ENCODE assay signal across 14 cellular contexts in genomic region chr11:111814567-111814966, GRCh38. TPM values are rescaled to one million over a fixed set of nuclear protein-coding genes. Genes with fewer than 3 reads are reported as not detected.
DNase-seq lines count a peak whose midpoint lies in the region; ATAC-seq, FAIRE-seq and TF ChIP-seq lines count a peak whose summit lies in the region.
"Had no signal": no experiment of that assay in that cellular context is flagged by ENCODE, and none has a peak within 500 bp of the region (broad histone marks: within the 10 kb centered on the region; RNA-seq: fewer than 3 reads in every experiment).

No MANE protein-coding gene starts in this region.

- FAIRE-seq in urothelium cell line (lab: Jason Lieb, UNC) = no peak

- H2AFZ ChIP-seq in Karpas-422 (ENCODE audit: low read length) (0 out of 2 replicates have a peak overlapping the region, but pooled peaks have one; percentile 0), osteoblast (ENCODE audit: low read length) (no peak overlapping the region)

- H4K20me1 ChIP-seq in Karpas-422 (ENCODE audit: insufficient read depth, low read depth, low read length) (no peaks in the 10 kb centered on the region), osteoblast (ENCODE audit: insufficient read depth, low read length) (no peaks in the 10 kb centered on the region)

- no peak overlapping the region for H3K27ac ChIP-seq in Karpas-422 (ENCODE audit: low read length)
- peak overlapping the region; percentile 60 for H3K27ac ChIP-seq in osteoblast (ENCODE audit: low read depth, low read length)
- H3K27ac ChIP-seq: HL-60 had no signal

- CTCF ChIA-PET in AG04449 (lab: Yijun Ruan, JAX) = interaction anchor here (1.2 kb wide), 1 partner anchor 210 kb away, joined by 3 read pairs; no protein-coding TSS in a partner anchor

- no peak overlapping the region for H3K9ac ChIP-seq in Karpas-422 (ENCODE audit: low read length)

- no peaks in the 10 kb centered on the region for H3K36me3 ChIP-seq in Karpas-422 (ENCODE audit: insufficient read depth, low read length)
- H3K36me3 ChIP-seq in osteoblast (ENCODE audit: insufficient read depth, low read length) = peaks cover 2% of the 10 kb centered on the region
- H3K36me3 ChIP-seq in H7 (replicated peaks; ENCODE audit: control insufficient read depth, insufficient read depth, low read length) = no peaks in the 10 kb centered on the region

- H3K27me3 ChIP-seq in Karpas-422 (ENCODE audit: low read length) (no peaks in the 10 kb centered on the region), osteoblast (ENCODE audit: insufficient read depth, low read length) (no peaks in the 10 kb centered on the region), H7 (ENCODE audit: control insufficient read depth, insufficient read depth, low read length) (no peaks in the 10 kb centered on the region)

- no peaks in the 10 kb centered on the region for H3K9me2 ChIP-seq in Karpas-422 (replicated peaks; ENCODE audit: insufficient read depth, low read length)

- ATAC-seq in HG02938 (IDR thresholded peaks at IDR 0.05; ENCODE audit: unreplicated experiment) = no peak
- ATAC-seq in GM18505 (IDR thresholded peaks at IDR 0.05; ENCODE audit: unreplicated experiment) = no peak
- ATAC-seq: T-cell had no signal

- H3K4me1 ChIP-seq in Karpas-422 (ENCODE audit: low read length) (no peaks in the 10 kb centered on the region), osteoblast (ENCODE audit: insufficient read depth, low read length) (peaks cover 17% of the 10 kb centered on the region)

- no peaks in the 10 kb centered on the region for H3K79me2 ChIP-seq in Karpas-422 (ENCODE audit: low read length)
- H3K79me2 ChIP-seq in osteoblast (ENCODE audit: insufficient read depth, low read length) = no peaks in the 10 kb centered on the region

- no peak overlapping the region for H3K4me2 ChIP-seq in Karpas-422 (ENCODE audit: low read depth, low read length, poor library complexity, severe bottlenecking)
- no peak overlapping the region for H3K4me2 ChIP-seq in osteoblast (ENCODE audit: insufficient read depth, low read length)

- TF ChIP-seq CTCF in AG04449 (IDR thresholded peaks at IDR 0.05; ENCODE audit: insufficient read depth, low read length, missing control alignments) = no peak
- no peak for TF ChIP-seq CTCF in osteoblast (IDR thresholded peaks at IDR 0.05; ENCODE audit: extremely low read depth, low read depth, low read length)

- POLR2A ChIA-PET in AG04449 (lab: Yijun Ruan, JAX) = interaction anchor here (0.5 kb wide), 1 partner anchor 48 kb away, joined by 3 read pairs; no protein-coding TSS in a partner anchor

- H3K9me3 ChIP-seq in Karpas-422 (ENCODE audit: low read length) = no peaks in the 10 kb centered on the region
- H3K9me3 ChIP-seq in osteoblast (ENCODE audit: low read depth, low read length) = no peaks in the 10 kb centered on the region

- no peak for TF ChIP-seq POLR2A in GM18505 (IDR thresholded peaks at IDR 0.05; ENCODE audit: borderline replicate concordance, extremely low read depth, insufficient read depth, insufficient read length)

- DNase-seq in AG04449 (ENCODE audit: low read depth, low spot score) = peak; percentile 84
- no peak for DNase-seq in Karpas-422
- DNase-seq in fibroblast of gingiva (ENCODE audit: low read depth) = peak; percentile 77
- DNase-seq in osteoblast (ENCODE audit: insufficient read length, low spot score, missing footprints) = peak; percentile 45
- no peak for DNase-seq in H7
- DNase-seq in urothelium cell line (ENCODE audit: low spot score) = no peak
- DNase-seq: activated CD4-positive, CD25-positive, alpha-beta regulatory T cell treated with anti-CD3 and anti-CD28 coated beads, Interleukin-2, amount 50 U/mL, for 72 hours; AML-193; DMS153; NCI-H2227 treated with DMSO at 0.1 percent for 48 hours; T-cell had no signal

- H3K4me3 ChIP-seq in AG04449 (ENCODE audit: low read depth, low read length) = no peak overlapping the region
- H3K4me3 ChIP-seq in Karpas-422 (ENCODE audit: low read length) = no peak overlapping the region
- H3K4me3 ChIP-seq in osteoblast (ENCODE audit: insufficient read depth, low read length) = no peak overlapping the region
- H3K4me3 ChIP-seq in H7 (ENCODE audit: insufficient read depth, low read depth, low read length) = no peak overlapping the region

RNA-seq across cellular contexts. Expression of gene PPP2R1B, which starts 48.4 kb away (rescaled TPM):
- 145 and 211 TPM in 2 replicates for total RNA-seq in Karpas-422 (2014; rRNA removed; shearing (Covaris generic); ENCODE audit: low replicate concordance)
- total RNA-seq in osteoblast = 18.0 and 19.9 TPM in 2 replicates
- total RNA-seq in H7 (2014; rRNA removed; shearing (Covaris generic)) = 58.9 and 59.6 TPM in 2 replicates

RNA-seq across cellular contexts. Expression of gene ALG9, which starts 56.8 kb away (rescaled TPM):
- 8.0 and 14.2 TPM in 2 replicates for total RNA-seq in Karpas-422 (2014; rRNA removed; shearing (Covaris generic); ENCODE audit: low replicate concordance)
- total RNA-seq in osteoblast = 35.8 and 36.8 TPM in 2 replicates
- 17.4 and 23.3 TPM in 2 replicates for total RNA-seq in H7 (2014; rRNA removed; shearing (Covaris generic))

Comparison
In these comparisons a context has a peak if more than half of its experiments do, and no peak if none do; other contexts are left out.
1. DNase-seq: peak in AG04449 (single experiment), fibroblast of gingiva (single experiment) and osteoblast (single experiment); none in Karpas-422 (single experiment), H7 (single experiment) and urothelium cell line (single experiment).